Comparison of ENCODE assay signal across 11 cellular contexts in the genomic region with DNA sequence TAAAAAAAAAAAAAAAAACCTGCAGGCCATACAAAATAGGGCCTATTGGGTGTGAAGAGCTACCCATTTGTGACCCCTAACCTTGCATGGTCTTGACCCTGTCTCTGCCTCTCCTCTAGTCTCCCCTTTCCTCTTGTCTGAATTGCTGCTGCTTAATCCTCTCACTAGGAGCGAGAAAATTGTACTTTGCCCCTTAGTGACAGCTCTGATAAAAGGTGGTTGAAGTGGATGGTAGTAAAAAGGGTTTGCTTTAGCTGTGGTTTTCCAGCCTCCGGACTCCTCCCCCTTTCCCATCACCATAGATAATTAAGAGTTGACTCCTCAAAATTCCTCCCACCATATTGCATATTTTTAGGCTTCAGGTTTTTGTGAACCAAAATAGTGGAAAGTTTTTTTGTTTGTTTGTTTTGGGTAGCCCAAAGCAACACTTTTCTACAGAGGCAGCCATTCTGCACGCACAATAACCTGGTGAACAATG. TPM values are rescaled to one million over a fixed set of nuclear protein-coding genes. Genes with fewer than 3 reads are reported as not detected.
DNase-seq lines count a peak whose midpoint lies in the region; ATAC-seq and TF ChIP-seq lines count a peak whose summit lies in the region.
"Had no signal": no experiment of that assay in that cellular context is flagged by ENCODE, and none has a peak within 500 bp of the region (broad histone marks: within the 10 kb centered on the region; RNA-seq: fewer than 3 reads in every experiment).

No MANE protein-coding gene starts in this region.

- H3K27ac Mint-ChIP-seq in CD8-positive, alpha-beta memory T cell: peak overlapping the region in 7 of 8 donors; percentile 30 to 86 (median 55)
- peak overlapping the region; percentile 96 for H3K27ac Mint-ChIP-seq in progenitor cell of endocrine pancreas

- no TSS peak for BruUV-seq in Panc1 (replicated peaks; lab: Mats Ljungman, UMichigan)

- no peak overlapping the region for H3K4me3 ChIP-seq in CD8-positive, alpha-beta memory T cell (ENCODE audit: low read length)
- H3K4me3 ChIP-seq in Panc1 (ENCODE audit: low read depth in 2 of 2, low read length in 2 of 2): 0 out of 4 replicates have a peak overlapping the region, but pooled peaks of 1 of the 2 experiments have one; percentile 5
- H3K4me3 ChIP-seq in cardiac muscle cell: no peak overlapping the region

- no peaks in the 10 kb centered on the region for H3K9me3 ChIP-seq in CD8-positive, alpha-beta memory T cell (ENCODE audit: low read length)
- no peaks in the 10 kb centered on the region for H3K9me3 ChIP-seq in Panc1 (ENCODE audit: control insufficient read depth, insufficient read depth, low read depth, low read length)
- no peaks in the 10 kb centered on the region for H3K9me3 ChIP-seq in cardiac muscle cell (ENCODE audit: low read depth)

- peak overlapping the region in 6 of 7 donors; percentile 23 to 73 (median 49) for H3K4me3 Mint-ChIP-seq in CD8-positive, alpha-beta memory T cell
- H3K4me3 Mint-ChIP-seq in progenitor cell of endocrine pancreas (ENCODE audit: low read depth): no peak overlapping the region

- ATAC-seq in Panc1 (peak; percentile 14), GM18858 (IDR thresholded peaks at IDR 0.05; ENCODE audit: unreplicated experiment) (no peak), GM18505 (IDR thresholded peaks at IDR 0.05; ENCODE audit: unreplicated experiment) (no peak)

- H3K27ac ChIP-seq in CD8-positive, alpha-beta memory T cell (ENCODE audit: low read depth, low read length): no peak overlapping the region
- H3K27ac ChIP-seq in Panc1 (ENCODE audit: low read length) (peak overlapping the region; percentile 96), cardiac muscle cell (peak overlapping the region; percentile 92)
- H3K27ac ChIP-seq: VCaP had no signal

- peaks cover 3 to 10% (median 7%) of the 10 kb centered on the region in 3 donors for H3K36me3 Mint-ChIP-seq in CD8-positive, alpha-beta memory T cell
- H3K36me3 Mint-ChIP-seq in progenitor cell of endocrine pancreas (ENCODE audit: insufficient read depth): peaks cover 5% of the 10 kb centered on the region

- no peak for DNase-seq in CD8-positive, alpha-beta memory T cell
- DNase-seq in Panc1 (ENCODE audit: low read depth, low spot score) (no peak), cardiac muscle cell (ENCODE audit: low read depth in 1 of 2, low spot score in 1 of 2) (peak in 1 of 2 donors; percentile 59), progenitor cell of endocrine pancreas (ENCODE audit: low spot score, unreplicated experiment) (no peak), GM10266 (ENCODE audit: extremely low spot score) (no peak), NOMO-1 treated with DMSO at 0.1 percent for 48 hours (lab: John Stamatoyannopoulos, UW; ENCODE audit: unreplicated experiment) (no peak)
- DNase-seq: amygdala, DMS79 had no signal

- POLR2A ChIA-PET in CD8-positive, alpha-beta memory T cell (lab: Charles Lee): interaction anchor here (0.6 kb wide), 2 partner anchors 21 to 114 kb away, joined by 3 to 6 read pairs; no protein-coding TSS in a partner anchor
- POLR2A ChIA-PET in Panc1 (lab: Charles Lee): interaction anchor here (0.5 to 2.2 kb wide), 12 partner anchors 9 to 1667 kb away, joined by 3 to 10 read pairs (median 4); a partner anchor contains a TSS

- in situ Hi-C loops in Panc1 (cut with HindIII; ENCODE audit: low pct_unique_long_range_greater_than_20kb, low sequenced_read_pairs): loop anchor here (25.0 kb wide), 2 partner anchors 1116 to 1666 kb away; a partner anchor contains a TSS

- H3K4me1 Mint-ChIP-seq in CD8-positive, alpha-beta memory T cell: peaks cover 76 to 85% (median 81%) of the 10 kb centered on the region in 3 donors
- peaks cover 80% of the 10 kb centered on the region for H3K4me1 Mint-ChIP-seq in progenitor cell of endocrine pancreas (ENCODE audit: low read depth)

- CTCF ChIA-PET in CD8-positive, alpha-beta memory T cell (lab: Charles Lee): no interaction called here
- CTCF ChIA-PET in Panc1 (lab: Charles Lee): interaction anchor here (0.5 to 1.1 kb wide), 5 partner anchors 10 to 262 kb away, joined by 3 to 5 read pairs (median 4); a partner anchor contains a TSS

- H3K9me3 Mint-ChIP-seq in CD8-positive, alpha-beta memory T cell: no peaks in the 10 kb centered on the region
- no peaks in the 10 kb centered on the region for H3K9me3 Mint-ChIP-seq in progenitor cell of endocrine pancreas (ENCODE audit: low read depth)

- no peaks in the 10 kb centered on the region for H3K27me3 ChIP-seq in CD8-positive, alpha-beta memory T cell (ENCODE audit: insufficient read depth, low read length, poor library complexity, severe bottlenecking)
- no peaks in the 10 kb centered on the region for H3K27me3 ChIP-seq in Panc1 (ENCODE audit: control insufficient read depth, insufficient read depth, low read length)
- no peaks in the 10 kb centered on the region for H3K27me3 ChIP-seq in cardiac muscle cell

- intact Hi-C loops in Panc1 (cut with micrococcal nuclease; ENCODE audit: unreplicated experiment): no loop called here

- no peak for TF ChIP-seq CTCF in Panc1 (IDR thresholded peaks at IDR 0.05)
- no peak for TF ChIP-seq CTCF in cardiac muscle cell (IDR thresholded peaks at IDR 0.05; ENCODE audit: low read depth, low read length)
- no peak for TF ChIP-seq CTCF in progenitor cell of endocrine pancreas (IDR thresholded peaks at IDR 0.05; ENCODE audit: unreplicated experiment)
- no peak for TF ChIP-seq CTCF in GM10266 (IDR thresholded peaks at IDR 0.05; ENCODE audit: control insufficient read depth, insufficient read depth, low read depth, missing control alignments)

- H3K4me1 ChIP-seq in CD8-positive, alpha-beta memory T cell (ENCODE audit: insufficient read depth, low read length): peaks cover 68% of the 10 kb centered on the region
- H3K4me1 ChIP-seq in Panc1 (ENCODE audit: control insufficient read depth, insufficient read depth, low read length) (peaks cover 92% of the 10 kb centered on the region), cardiac muscle cell (ENCODE audit: low read depth) (peaks cover 80% of the 10 kb centered on the region)

- no peaks in the 10 kb centered on the region for H3K27me3 Mint-ChIP-seq in CD8-positive, alpha-beta memory T cell
- no peaks in the 10 kb centered on the region for H3K27me3 Mint-ChIP-seq in progenitor cell of endocrine pancreas

- no peak for TF ChIP-seq POLR2A in GM18505 (IDR thresholded peaks at IDR 0.05; ENCODE audit: borderline replicate concordance, extremely low read depth, insufficient read depth, insufficient read length)

- H3K36me3 ChIP-seq in CD8-positive, alpha-beta memory T cell (ENCODE audit: insufficient read depth, low read length): no peaks in the 10 kb centered on the region
- H3K36me3 ChIP-seq in Panc1 (ENCODE audit: control insufficient read depth, insufficient read depth, low read length) (peaks cover 16% of the 10 kb centered on the region), cardiac muscle cell (no peaks in the 10 kb centered on the region)

RNA-seq across cellular contexts. Expression of a gene that starts 23.5 kb away (rescaled TPM):
- total RNA-seq in CD8-positive, alpha-beta memory T cell: 100 to 1,000 TPM; 295 to 314 TPM
- polyA plus RNA-seq in CD8-positive, alpha-beta memory T cell: 31.9 TPM
- 3,297 TPM for total RNA-seq in Panc1 (2021; ENCODE audit: unreplicated experiment)
- 5,405 TPM for polyA plus RNA-seq in Panc1 (2012; ENCODE audit: insufficient read length)
- 391 and 465 TPM in 2 replicates for total RNA-seq in cardiac muscle cell
- 70.2 and 77.4 TPM in 2 replicates for polyA plus RNA-seq in cardiac muscle cell
- total RNA-seq in progenitor cell of endocrine pancreas: 639 and 657 TPM in 2 replicates

RNA-seq across cellular contexts. Expression of a gene that starts 52.0 kb away (rescaled TPM):
- 100 to 1,000 TPM; 275 to 282 TPM for total RNA-seq in CD8-positive, alpha-beta memory T cell
- polyA plus RNA-seq in CD8-positive, alpha-beta memory T cell: 401 TPM
- total RNA-seq in Panc1 (2021; ENCODE audit: unreplicated experiment): 2,011 TPM
- 2,958 TPM for polyA plus RNA-seq in Panc1 (2012; ENCODE audit: insufficient read length)
- total RNA-seq in cardiac muscle cell: 504 and 711 TPM in 2 replicates
- polyA plus RNA-seq in cardiac muscle cell: 258 and 455 TPM in 2 replicates
- 193 and 203 TPM in 2 replicates for total RNA-seq in progenitor cell of endocrine pancreas

RNA-seq across cellular contexts. Expression of a gene that starts 53.2 kb away (rescaled TPM):
- total RNA-seq in CD8-positive, alpha-beta memory T cell: 100 to 1,000 TPM; 161 to 162 TPM
- polyA plus RNA-seq in CD8-positive, alpha-beta memory T cell: 178 TPM
- total RNA-seq in Panc1 (2021; ENCODE audit: unreplicated experiment): 11.1 TPM
- 9.2 TPM for polyA plus RNA-seq in Panc1 (2012; ENCODE audit: insufficient read length)
- 2.4 and 3.9 TPM in 2 replicates for total RNA-seq in cardiac muscle cell
- polyA plus RNA-seq in cardiac muscle cell: 4.6 and 7.7 TPM in 2 replicates
- 6.7 and 10.9 TPM in 2 replicates for total RNA-seq in progenitor cell of endocrine pancreas

Comparison
In these comparisons a context has a peak if more than half of its experiments do, and no peak if none do; other contexts are left out.
1. RNA of a gene that starts 53.2 kb away (total RNA-seq): 161 to 162 TPM in CD8-positive, alpha-beta memory T cell; 11.1 TPM in Panc1 (single experiment), 6.7 to 10.9 TPM in progenitor cell of endocrine pancreas and 2.4 to 3.9 TPM in cardiac muscle cell; every median in the first group is over 10 times any median in the second.